In genomic region chr13:60733933-60734332, GRCh38 we compare ENCODE assay signal across 25 cellular contexts.
DNase-seq lines count a peak whose midpoint lies in the region; ATAC-seq, FAIRE-seq and TF ChIP-seq lines count a peak whose summit lies in the region.
"Had no signal": no experiment of that assay in that cellular context is flagged by ENCODE, and none has a peak within 500 bp of the region (broad histone marks: within the 10 kb centered on the region; RNA-seq: fewer than 3 reads in every experiment).

No MANE protein-coding gene starts in this region.

- H3K79me1 ChIP-seq in H1 (ENCODE audit: low read depth, low read length) (no peaks in the 10 kb centered on the region), mesendoderm (ENCODE audit: low read length) (no peaks in the 10 kb centered on the region)

- H2AK5ac ChIP-seq in H1 (ENCODE audit: low read depth, low read length) (no peak overlapping the region), mesendoderm (ENCODE audit: low read length) (no peak overlapping the region)

- no peak overlapping the region for H2BK20ac ChIP-seq in H1 (ENCODE audit: low read length)

- no peak overlapping the region for H3K4ac ChIP-seq in H1 (replicated peaks; ENCODE audit: insufficient read length, low read depth, low read length)
- H3K4ac ChIP-seq in mesendoderm (ENCODE audit: low read depth, low read length), result no peak overlapping the region

- H3K56ac ChIP-seq in H1 (replicated peaks; ENCODE audit: insufficient read length, low read depth, low read length), result no peak overlapping the region
- no peak overlapping the region for H3K56ac ChIP-seq in mesendoderm (ENCODE audit: low read length)

- no peak overlapping the region for H3K23ac ChIP-seq in H1 (ENCODE audit: insufficient read length)
- no peak overlapping the region for H3K23ac ChIP-seq in mesendoderm (ENCODE audit: low read length)

- no peak overlapping the region for H2BK12ac ChIP-seq in H1 (ENCODE audit: low read depth, low read length)

- H3K4me1 ChIP-seq in H1 (replicated peaks in 1 of 4; ENCODE audit: control insufficient read depth in 3 of 4, insufficient read depth in 4 of 4, low read length in 3 of 4) (no peaks in the 10 kb centered on the region), mesendoderm (ENCODE audit: control insufficient read depth, low read depth, low read length) (no peaks in the 10 kb centered on the region), smooth muscle cell (ENCODE audit: low read depth) (no peaks in the 10 kb centered on the region)
- H3K4me1 ChIP-seq: A549, BE2C had no signal

- H2BK15ac ChIP-seq in H1 (ENCODE audit: low read length), result no peak overlapping the region
- H2BK15ac ChIP-seq in mesendoderm (replicated peaks; ENCODE audit: low read depth), result no peak overlapping the region

- POLR2A ChIA-PET in H1 (lab: Charles Lee; ENCODE audit: partially characterized antibody), result interaction anchor here (0.7 kb wide), 1 partner anchor 12 kb away, joined by 4 read pairs; no protein-coding TSS in a partner anchor

- H3K27me3 Mint-ChIP-seq in stimulated activated memory B cell treated with anti-CD40 and anti-IgM and Interleukin-4, amounts not matched to agents 10 μg/mL and 1 μg/mL and 100 μg/mL, for 72 hours, result no peaks in the 10 kb centered on the region
- H3K27me3 Mint-ChIP-seq: CD4-positive, alpha-beta T cell had no signal

- H3K36me3 Mint-ChIP-seq in stimulated activated memory B cell treated with anti-CD40 and anti-IgM and Interleukin-4, amounts not matched to agents 10 μg/mL and 1 μg/mL and 100 μg/mL, for 72 hours, result no peaks in the 10 kb centered on the region
- H3K36me3 Mint-ChIP-seq: CD14-positive monocyte; CD8-positive, alpha-beta memory T cell had no signal

- H3K4me3 ChIP-seq in H7 (ENCODE audit: insufficient read depth, low read depth, low read length) (no peak overlapping the region), H1 (ENCODE audit: extremely low read depth in 1 of 4, insufficient read depth in 2 of 4, low read depth in 3 of 4, low read length in 4 of 4) (no peak overlapping the region), mesendoderm (ENCODE audit: low read length) (no peak overlapping the region), smooth muscle cell (no peak overlapping the region)
- H3K4me3 ChIP-seq: A549; BLaER1 treated with 17β-estradiol and CSF1 and Interleukin-3, amounts not matched to agents 10 nM and 100 nM had no signal

- ATAC-seq in stimulated activated memory B cell treated with anti-CD40 and anti-IgM and Interleukin-4, amounts not matched to agents 10 μg/mL and 1 μg/mL and 100 μg/mL, for 72 hours, result peak; percentile 31
- ATAC-seq: A549, HCT116 had no signal

- H3K4me1 Mint-ChIP-seq in stimulated activated memory B cell treated with anti-CD40 and anti-IgM and Interleukin-4, amounts not matched to agents 10 μg/mL and 1 μg/mL and 100 μg/mL, for 72 hours, result no peaks in the 10 kb centered on the region
- H3K4me1 Mint-ChIP-seq: CD14-positive monocyte; CD8-positive, alpha-beta memory T cell had no signal

- H3K23me2 ChIP-seq in H1 (ENCODE audit: low read depth, low read length), result no peaks in the 10 kb centered on the region

- no peak overlapping the region for H4K5ac ChIP-seq in H1 (ENCODE audit: insufficient read length, low read depth, low read length)
- H4K5ac ChIP-seq in mesendoderm (ENCODE audit: low read length), result no peak overlapping the region

- no peaks in the 10 kb centered on the region for H3K27me3 ChIP-seq in H7 (ENCODE audit: control insufficient read depth, insufficient read depth, low read length)
- H3K27me3 ChIP-seq in H1 (replicated peaks in 1 of 4; ENCODE audit: control insufficient read depth in 3 of 4, extremely low read depth in 1 of 4, insufficient read depth in 3 of 4, low read length in 3 of 4), result no peaks in the 10 kb centered on the region
- no peaks in the 10 kb centered on the region for H3K27me3 ChIP-seq in mesendoderm (ENCODE audit: insufficient read depth, low read length, poor library complexity)
- no peaks in the 10 kb centered on the region for H3K27me3 ChIP-seq in smooth muscle cell (ENCODE audit: low read depth)
- H3K27me3 ChIP-seq: BE2C; BLaER1 treated with 17β-estradiol and CSF1 and Interleukin-3, amounts not matched to agents 10 nM and 100 nM had no signal

- no peak for FAIRE-seq in H1 (lab: Jason Lieb, UNC)
- FAIRE-seq: A549, D721Med, GM12891, GM18507 had no signal

- no peaks in the 10 kb centered on the region for H3K36me3 ChIP-seq in H7 (replicated peaks; ENCODE audit: control insufficient read depth, insufficient read depth, low read length)
- no peaks in the 10 kb centered on the region for H3K36me3 ChIP-seq in H1 (ENCODE audit: control insufficient read depth in 2 of 4, insufficient read depth in 4 of 4, low read length in 3 of 4)
- no peaks in the 10 kb centered on the region for H3K36me3 ChIP-seq in mesendoderm (ENCODE audit: control insufficient read depth, insufficient read depth, low read length)
- no peaks in the 10 kb centered on the region for H3K36me3 ChIP-seq in smooth muscle cell (ENCODE audit: low read depth)
- H3K36me3 ChIP-seq: BE2C; BLaER1 treated with 17β-estradiol and CSF1 and Interleukin-3, amounts not matched to agents 10 nM and 100 nM had no signal

- no peak overlapping the region for H2BK120ac ChIP-seq in H1 (replicated peaks; ENCODE audit: low read depth, low read length)
- H2BK120ac ChIP-seq in mesendoderm (ENCODE audit: low read depth, low read length), result no peak overlapping the region

- no peak overlapping the region for H4K91ac ChIP-seq in H1 (replicated peaks; ENCODE audit: insufficient read length, low read length)

- H3K9me3 ChIP-seq in H1 (ENCODE audit: insufficient read depth in 2 of 2, low read depth in 1 of 2, low read length in 1 of 2), result no peaks in the 10 kb centered on the region
- no peaks in the 10 kb centered on the region for H3K9me3 ChIP-seq in smooth muscle cell (replicated peaks; ENCODE audit: low read depth)
- H3K9me3 ChIP-seq: A549; BE2C; BLaER1 treated with 17β-estradiol and CSF1 and Interleukin-3, amounts not matched to agents 10 nM and 100 nM had no signal

- H3K4me2 ChIP-seq in H1 (ENCODE audit: insufficient read depth in 1 of 2, low read depth in 2 of 2, low read length in 2 of 2), result no peak overlapping the region
- no peak overlapping the region for H3K4me2 ChIP-seq in mesendoderm (ENCODE audit: low read length)
- H3K4me2 ChIP-seq in smooth muscle cell, result no peak overlapping the region
- H3K4me2 ChIP-seq: A549; BLaER1 treated with 17β-estradiol and CSF1 and Interleukin-3, amounts not matched to agents 10 nM and 100 nM had no signal

- H3K18ac ChIP-seq in H1 (ENCODE audit: extremely low read depth, low read length), result no peak overlapping the region
- H3K18ac ChIP-seq in mesendoderm (ENCODE audit: low read length), result no peak overlapping the region

- no peak overlapping the region for H3K9ac ChIP-seq in H1 (replicated peaks in 1 of 4; ENCODE audit: extremely low read depth in 1 of 4, low read depth in 3 of 4, low read length in 3 of 4)
- no peak overlapping the region for H3K9ac ChIP-seq in mesendoderm (ENCODE audit: low read length)
- H3K9ac ChIP-seq in smooth muscle cell (ENCODE audit: low read depth), result no peak overlapping the region
- H3K9ac ChIP-seq: BLaER1 treated with 17β-estradiol and CSF1 and Interleukin-3, amounts not matched to agents 10 nM and 100 nM had no signal

- no peak overlapping the region for H4K8ac ChIP-seq in H1 (ENCODE audit: extremely low read depth, insufficient read depth, low read length)
- H4K8ac ChIP-seq in mesendoderm (ENCODE audit: low read depth, low read length), result no peak overlapping the region

- H3K4me3 Mint-ChIP-seq in stimulated activated memory B cell treated with anti-CD40 and anti-IgM and Interleukin-4, amounts not matched to agents 10 μg/mL and 1 μg/mL and 100 μg/mL, for 72 hours, result no peak overlapping the region
- H3K4me3 Mint-ChIP-seq: CD14-positive monocyte; CD4-positive, alpha-beta T cell; CD8-positive, alpha-beta memory T cell; H9 had no signal

- H3K14ac ChIP-seq in H1 (ENCODE audit: insufficient read length), result no peak overlapping the region

- H2AFZ ChIP-seq in H1 (ENCODE audit: low read length) (peak overlapping the region; percentile 78; the same call in 1 of the 2 replicates), smooth muscle cell (ENCODE audit: low read depth) (no peak overlapping the region)

- TF ChIP-seq CTCF in H1 (IDR thresholded peaks at IDR 0.05; ENCODE audit: control extremely low read depth in 1 of 3, insufficient read depth in 1 of 3, low read depth in 1 of 3, low read length in 3 of 3) (peak in 1 of 3 experiments; percentile 5; a peak in 1 of 4 replicates), smooth muscle cell (IDR thresholded peaks at IDR 0.05; ENCODE audit: borderline replicate concordance, insufficient read depth, poor library complexity, severe bottlenecking) (no peak)

- peaks cover 7% of the 10 kb centered on the region for H3K9me3 Mint-ChIP-seq in stimulated activated memory B cell treated with anti-CD40 and anti-IgM and Interleukin-4, amounts not matched to agents 10 μg/mL and 1 μg/mL and 100 μg/mL, for 72 hours
- H3K9me3 Mint-ChIP-seq: H9 had no signal

- no peak for TF ChIP-seq POLR2A in H1 (IDR thresholded peaks at IDR 0.05; ENCODE audit: control extremely low read depth in 1 of 2, low read depth in 2 of 2, low read length in 2 of 2)

- no peaks in the 10 kb centered on the region for H4K20me1 ChIP-seq in H1 (replicated peaks in 1 of 2; ENCODE audit: control insufficient read depth in 1 of 2, insufficient read depth in 2 of 2, low read length in 2 of 2)
- no peaks in the 10 kb centered on the region for H4K20me1 ChIP-seq in smooth muscle cell (ENCODE audit: low read depth)
- H4K20me1 ChIP-seq: BLaER1 treated with 17β-estradiol and CSF1 and Interleukin-3, amounts not matched to agents 10 nM and 100 nM had no signal

- peak; percentile 31 to 39; a peak in 3 of 4 replicates for TF ChIP-seq RAD21 in H1 (IDR thresholded peaks at IDR 0.05 in 1 of 2, conservative IDR thresholded peaks at IDR 0.05 in 1 of 2; ENCODE audit: low read depth in 2 of 2, low read length in 2 of 2)

- H3K27ac Mint-ChIP-seq in stimulated activated memory B cell treated with anti-CD40 and anti-IgM and Interleukin-4, amounts not matched to agents 10 μg/mL and 1 μg/mL and 100 μg/mL, for 72 hours, result no peak overlapping the region
- H3K27ac Mint-ChIP-seq: CD14-positive monocyte; CD4-positive, alpha-beta T cell; CD8-positive, alpha-beta memory T cell; H9 had no signal

- no peak for TF ChIP-seq EP300 in H1 (IDR thresholded peaks at IDR 0.05; ENCODE audit: borderline replicate concordance in 1 of 2, low read depth in 2 of 2, low read length in 2 of 2)

- H3K79me2 ChIP-seq in H1 (ENCODE audit: control insufficient read depth in 1 of 2, insufficient read depth in 2 of 2, low read length in 2 of 2), result no peaks in the 10 kb centered on the region
- H3K79me2 ChIP-seq in mesendoderm (ENCODE audit: control insufficient read depth, insufficient read depth, low read length), result no peaks in the 10 kb centered on the region
- no peaks in the 10 kb centered on the region for H3K79me2 ChIP-seq in smooth muscle cell (ENCODE audit: low read depth)

- no peak overlapping the region for H2BK5ac ChIP-seq in H1 (ENCODE audit: low read depth, low read length)
- no peak overlapping the region for H2BK5ac ChIP-seq in mesendoderm (ENCODE audit: low read length)

- DNase-seq in H7 (peak; percentile 14), H1 (ENCODE audit: low read depth in 1 of 2, low spot score in 2 of 2) (no peak), mesendoderm (peak; percentile 31), NCI-H146 (lab: John Stamatoyannopoulos, UW) (no peak), midbrain (lab: John Stamatoyannopoulos, UW) (no peak), smooth muscle cell (lab: John Stamatoyannopoulos, UW; ENCODE audit: unreplicated experiment) (no peak)
- DNase-seq: 8988T; ACHN; AML-193; BE2C; CD4-positive, alpha-beta T cell; CD8-positive, alpha-beta memory T cell; DMS 273 treated with DMSO at 0.1 percent for 48 hours; DMS79 treated with DMSO at 0.1 percent for 48 hours; GF-D8; GOT3; H9 had no signal

- H3K27ac ChIP-seq in H1 (ENCODE audit: low read depth, low read length) (no peak overlapping the region), mesendoderm (ENCODE audit: low read depth, low read length) (no peak overlapping the region), smooth muscle cell (ENCODE audit: low read depth) (no peak overlapping the region)
- H3K27ac ChIP-seq: A549; BLaER1 treated with 17β-estradiol and CSF1 and Interleukin-3, amounts not matched to agents 10 nM and 100 nM had no signal

- CTCF ChIA-PET in H1 (lab: Charles Lee; ENCODE audit: partially characterized antibody), result interaction anchor here (0.5 to 1.5 kb wide), 6 partner anchors 12 to 953 kb away, joined by 3 to 5 read pairs (median 4); no protein-coding TSS in a partner anchor

- H3F3A ChIP-seq in smooth muscle cell (ENCODE audit: low read depth), result no peaks in the 10 kb centered on the region

Comparison
In these comparisons a context has a peak if more than half of its experiments do, and no peak if none do; other contexts are left out.
1. DNase-seq: peak in H7 (single experiment) and mesendoderm (single experiment); none in H1 (0 of 2), NCI-H146 (single experiment), midbrain (single experiment) and smooth muscle cell (single experiment).